In genomic region chr11:12767577-12767976, GRCh38 we compare ENCODE assay signal across 26 cellular contexts.
DNase-seq lines count a peak whose midpoint lies in the region; ATAC-seq, FAIRE-seq and TF ChIP-seq lines count a peak whose summit lies in the region.
"Had no signal": no experiment of that assay in that cellular context is flagged by ENCODE, and none has a peak within 500 bp of the region (broad histone marks: within the 10 kb centered on the region; RNA-seq: fewer than 3 reads in every experiment).

No MANE protein-coding gene starts in this region.

- ATAC-seq in lower lobe of right lung (no peak), psoas muscle (no peak), HG02759 (IDR thresholded peaks at IDR 0.05; ENCODE audit: unreplicated experiment) (no peak)
- ATAC-seq: activated CD8-positive, alpha-beta T cell treated with anti-CD3 and anti-CD28 coated beads for 36 hours; K562; Right ventricle myocardium inferior; stimulated activated memory B cell treated with anti-CD40 and anti-IgM and Interleukin-4, amounts not matched to agents 10 μg/mL and 1 μg/mL and 100 μg/mL, for 72 hours had no signal

- H3K27me3 Mint-ChIP-seq in Caco-2 (ENCODE audit: insufficient read depth, unreplicated experiment), result no peaks in the 10 kb centered on the region
- H3K27me3 Mint-ChIP-seq in astrocyte (ENCODE audit: low read depth, unreplicated experiment), result no peaks in the 10 kb centered on the region
- H3K27me3 Mint-ChIP-seq: stimulated activated memory B cell treated with anti-CD40 and anti-IgM and Interleukin-4, amounts not matched to agents 10 μg/mL and 1 μg/mL and 100 μg/mL, for 72 hours had no signal

- H3K4me1 ChIP-seq in Caco-2 (peaks cover 36% of the 10 kb centered on the region), astrocyte (ENCODE audit: insufficient read depth, low read length) (peaks cover 36% of the 10 kb centered on the region), lower lobe of right lung (peaks cover 21% of the 10 kb centered on the region), psoas muscle (peaks cover 95% of the 10 kb centered on the region)

- no peak overlapping the region for H3K9ac ChIP-seq in astrocyte (ENCODE audit: low read length)

- intact Hi-C loops in Caco-2 (cut with micrococcal nuclease; ENCODE audit: unreplicated experiment) (loop anchor here (5.0 kb wide), 1 partner anchor 80 kb away; no protein-coding TSS in a partner anchor), lower lobe of right lung (cut with DNase I) (no loop called here), psoas muscle (cut with DNase I) (loop anchor here in 1 of 2 donors (5.0 kb wide), 2 partner anchors 75 to 90 kb away; no protein-coding TSS in a partner anchor)

- in situ Hi-C loops in GM13977 (cut with MboI; ENCODE audit: low pct_unique_long_range_greater_than_20kb, low sequenced_read_pairs, unreplicated experiment), result no loop called here

- H3K9me3 ChIP-seq in Caco-2 (no peaks in the 10 kb centered on the region), astrocyte (ENCODE audit: insufficient read depth, low read depth, low read length) (no peaks in the 10 kb centered on the region), lower lobe of right lung (no peaks in the 10 kb centered on the region), psoas muscle (no peaks in the 10 kb centered on the region)
- H3K9me3 ChIP-seq: ascending aorta, suprapubic skin had no signal

- TF ChIP-seq CTCF in Caco-2 (IDR thresholded peaks at IDR 0.05; ENCODE audit: insufficient read depth in 1 of 2, low read depth in 1 of 2, low read length in 1 of 2, severe bottlenecking in 1 of 2, unreplicated experiment in 1 of 2) (no peak), astrocyte (IDR thresholded peaks at IDR 0.05; ENCODE audit: insufficient read depth, low read depth, low read length) (no peak), lower lobe of right lung (IDR thresholded peaks at IDR 0.05) (no peak), psoas muscle (IDR thresholded peaks at IDR 0.05) (no peak), GM13977 (IDR thresholded peaks at IDR 0.05; ENCODE audit: extremely low read depth, insufficient read depth, missing control alignments) (no peak)

- H3K27ac Mint-ChIP-seq in Caco-2 (ENCODE audit: unreplicated experiment) (peak overlapping the region; percentile 22), astrocyte (ENCODE audit: unreplicated experiment) (no peak overlapping the region)
- H3K27ac Mint-ChIP-seq: activated CD8-positive, alpha-beta T cell treated with anti-CD3 and anti-CD28 coated beads for 36 hours; activated naive CD8-positive, alpha-beta T cell; memory B cell; naive B cell; stimulated activated memory B cell treated with anti-CD40 and anti-IgM and Interleukin-4, amounts not matched to agents 10 μg/mL and 1 μg/mL and 100 μg/mL, for 72 hours had no signal

- H3K9me3 Mint-ChIP-seq in Caco-2 (ENCODE audit: unreplicated experiment), result no peaks in the 10 kb centered on the region
- peaks cover 2% of the 10 kb centered on the region for H3K9me3 Mint-ChIP-seq in astrocyte (ENCODE audit: unreplicated experiment)
- H3K9me3 Mint-ChIP-seq: activated CD8-positive, alpha-beta T cell treated with anti-CD3 and anti-CD28 coated beads for 36 hours; memory B cell; naive B cell; stimulated activated memory B cell treated with anti-CD40 and anti-IgM and Interleukin-4, amounts not matched to agents 10 μg/mL and 1 μg/mL and 100 μg/mL, for 72 hours had no signal

- POLR2A ChIA-PET in Caco-2 (lab: Charles Lee), result no interaction called here

- H3K79me2 ChIP-seq in astrocyte (ENCODE audit: insufficient read depth, low read length), result peaks cover 95% of the 10 kb centered on the region

- CTCF ChIA-PET in Caco-2 (lab: Charles Lee), result no interaction called here

- no peak overlapping the region for H2AFZ ChIP-seq in astrocyte (ENCODE audit: low read depth, low read length)

- peaks cover 34% of the 10 kb centered on the region for H3K36me3 Mint-ChIP-seq in Caco-2 (ENCODE audit: insufficient read depth, unreplicated experiment)
- peaks cover 7% of the 10 kb centered on the region for H3K36me3 Mint-ChIP-seq in astrocyte (ENCODE audit: low read depth, unreplicated experiment)
- H3K36me3 Mint-ChIP-seq: activated naive CD8-positive, alpha-beta T cell; memory B cell; naive B cell; stimulated activated memory B cell treated with anti-CD40 and anti-IgM and Interleukin-4, amounts not matched to agents 10 μg/mL and 1 μg/mL and 100 μg/mL, for 72 hours had no signal

- DNase-seq in Caco-2, result no peak
- DNase-seq in astrocyte (ENCODE audit: low read depth), result no peak
- no peak for DNase-seq in lower lobe of right lung
- no peak for DNase-seq in psoas muscle
- DNase-seq in GM13977 (ENCODE audit: low spot score), result no peak
- no peak for DNase-seq in NCI-H82 treated with DMSO at 0.1 percent for 48 hours (lab: John Stamatoyannopoulos, UW; ENCODE audit: unreplicated experiment)
- no peak for DNase-seq in NCI-H1048 (lab: John Stamatoyannopoulos, UW)
- DNase-seq: activated CD8-positive, alpha-beta T cell treated with anti-CD3 and anti-CD28 coated beads for 36 hours; caudate nucleus; DMS79 treated with DMSO at 0.1 percent for 48 hours; GF-D8; naive B cell; NCI-H1417 treated with DMSO at 0.1 percent for 48 hours; NCI-H345; NCI-H774; stimulated activated CD4-positive, alpha-beta T cell treated with anti-CD3 and anti-CD28 coated beads, Interleukin-4, amount 100 ng/mL, for 4 hours had no signal

- FAIRE-seq in astrocyte (lab: Jason Lieb, UNC), result no peak
- FAIRE-seq: GM18507, K562 had no signal

- H3K36me3 ChIP-seq in Caco-2 (ENCODE audit: control insufficient read depth, insufficient read depth, low read length) (no peaks in the 10 kb centered on the region), astrocyte (ENCODE audit: insufficient read depth, low read length) (peaks cover 15% of the 10 kb centered on the region), lower lobe of right lung (peaks cover 18% of the 10 kb centered on the region), psoas muscle (ENCODE audit: insufficient read depth in 1 of 2, low read depth in 1 of 2) (peaks cover 0 to 29% of the 10 kb centered on the region in 2 donors)

- no TSS peak for BruUV-seq in Caco-2 (replicated peaks; lab: Mats Ljungman, UMichigan)

- WGBS in psoas muscle, 3 donors, result 47 to 64% (median 50%) methylated on average over 5 of the region's 5 CpGs

- H3K4me2 ChIP-seq in astrocyte (ENCODE audit: low read length), result no peak overlapping the region

- H3K27me3 ChIP-seq in Caco-2 (replicated peaks; ENCODE audit: control insufficient read depth, insufficient read depth, low read length), result no peaks in the 10 kb centered on the region
- H3K27me3 ChIP-seq in astrocyte (ENCODE audit: insufficient read depth, low read length), result no peaks in the 10 kb centered on the region
- H3K27me3 ChIP-seq in lower lobe of right lung (ENCODE audit: low read depth), result no peaks in the 10 kb centered on the region
- no peaks in the 10 kb centered on the region for H3K27me3 ChIP-seq in psoas muscle (ENCODE audit: insufficient read depth in 3 of 3, low read length in 2 of 3)
- H3K27me3 ChIP-seq: ascending aorta, suprapubic skin had no signal

- H3K4me3 ChIP-seq in Caco-2 (ENCODE audit: low read depth, low read length), result no peak overlapping the region
- no peak overlapping the region for H3K4me3 ChIP-seq in astrocyte (ENCODE audit: insufficient read depth, low read depth, low read length)
- no peak overlapping the region for H3K4me3 ChIP-seq in lower lobe of right lung
- H3K4me3 ChIP-seq in psoas muscle, result no peak overlapping the region
- H3K4me3 ChIP-seq: ascending aorta, K562, suprapubic skin had no signal

- H4K20me1 ChIP-seq in astrocyte (ENCODE audit: insufficient read depth, low read length), result peaks cover 44% of the 10 kb centered on the region

- peaks cover 14% of the 10 kb centered on the region for H3K4me1 Mint-ChIP-seq in Caco-2 (ENCODE audit: low read depth, unreplicated experiment)
- H3K4me1 Mint-ChIP-seq in astrocyte (ENCODE audit: low read depth, unreplicated experiment), result peaks cover 52% of the 10 kb centered on the region
- H3K4me1 Mint-ChIP-seq: memory B cell; naive B cell; stimulated activated memory B cell treated with anti-CD40 and anti-IgM and Interleukin-4, amounts not matched to agents 10 μg/mL and 1 μg/mL and 100 μg/mL, for 72 hours had no signal

- H3K4me3 Mint-ChIP-seq in Caco-2 (ENCODE audit: unreplicated experiment), result no peak overlapping the region
- H3K4me3 Mint-ChIP-seq in astrocyte (ENCODE audit: unreplicated experiment), result peak overlapping the region; percentile 15
- H3K4me3 Mint-ChIP-seq: activated CD8-positive, alpha-beta T cell treated with anti-CD3 and anti-CD28 coated beads for 36 hours; activated naive CD8-positive, alpha-beta T cell; memory B cell; naive B cell; stimulated activated memory B cell treated with anti-CD40 and anti-IgM and Interleukin-4, amounts not matched to agents 10 μg/mL and 1 μg/mL and 100 μg/mL, for 72 hours had no signal

- H3K27ac ChIP-seq in astrocyte (ENCODE audit: low read depth, low read length) (no peak overlapping the region), lower lobe of right lung (peak overlapping the region; percentile 14), psoas muscle (peak overlapping the region; percentile 83)
- H3K27ac ChIP-seq: ascending aorta, C4-2B, suprapubic skin had no signal
